Comparison of ENCODE assay signal across 10 cellular contexts in genomic region chr19:56839665-56840451, GRCh38. TPM values are rescaled to one million over a fixed set of nuclear protein-coding genes. Genes with fewer than 3 reads are reported as not detected.
DNase-seq lines count a peak whose midpoint lies in the region; ATAC-seq, FAIRE-seq and TF ChIP-seq lines count a peak whose summit lies in the region.
"Had no signal": no experiment of that assay in that cellular context is flagged by ENCODE, and none has a peak within 500 bp of the region (broad histone marks: within the 10 kb centered on the region; RNA-seq: fewer than 3 reads in every experiment).

No MANE protein-coding gene starts in this region.

- H3K9me3 ChIP-seq in mucosa of descending colon (peaks cover 79% of the 10 kb centered on the region), smooth muscle cell (replicated peaks; ENCODE audit: low read depth) (no peaks in the 10 kb centered on the region)

- H3K36me3 Mint-ChIP-seq in natural killer cell = peaks cover 28% of the 10 kb centered on the region
- H3K36me3 Mint-ChIP-seq in natural killer cell treated with Interleukin-12 subunit alpha and Interleukin-12 subunit beta and Interleukin-15 and Interleukin-18, amount 100 ng/mL, for 72 hours = peaks cover 26% of the 10 kb centered on the region

- H3K9ac ChIP-seq in smooth muscle cell (ENCODE audit: low read depth) = no peak overlapping the region

- 97% methylated on average over 45 of the region's 48 CpGs for WGBS in smooth muscle cell (ENCODE audit: low lambda C conversion rate)

- no peak overlapping the region for H3K4me2 ChIP-seq in smooth muscle cell

- TF ChIP-seq CTCF in natural killer cell (IDR thresholded peaks at IDR 0.05) (no peak), epithelial cell of proximal tubule (conservative IDR thresholded peaks at IDR 0.05; ENCODE audit: low read depth, low read length) (no peak), mucosa of descending colon (IDR thresholded peaks at IDR 0.05) (no peak), smooth muscle cell (IDR thresholded peaks at IDR 0.05; ENCODE audit: borderline replicate concordance, insufficient read depth, poor library complexity, severe bottlenecking) (no peak)

- peak overlapping the region; percentile 44 for H3K4me3 ChIP-seq in epithelial cell of proximal tubule (ENCODE audit: low read depth, low read length)
- no peak overlapping the region for H3K4me3 ChIP-seq in mucosa of descending colon
- no peak overlapping the region for H3K4me3 ChIP-seq in smooth muscle cell

- no peaks in the 10 kb centered on the region for H3K79me2 ChIP-seq in smooth muscle cell (ENCODE audit: low read depth)

- peak in 2 of 3 donors; percentile 29 to 49 for ATAC-seq in natural killer cell
- no peak for ATAC-seq in natural killer cell treated with Interleukin-12 subunit alpha and Interleukin-12 subunit beta and Interleukin-15 and Interleukin-18, amount 100 ng/mL, for 72 hours
- ATAC-seq in mucosa of descending colon = peak; percentile 57
- no peak for ATAC-seq in GM19397 (IDR thresholded peaks at IDR 0.05; ENCODE audit: unreplicated experiment)
- ATAC-seq: Panc1 had no signal

- H3K27ac Mint-ChIP-seq in natural killer cell = no peak overlapping the region
- no peak overlapping the region for H3K27ac Mint-ChIP-seq in natural killer cell treated with Interleukin-12 subunit alpha and Interleukin-12 subunit beta and Interleukin-15 and Interleukin-18, amount 100 ng/mL, for 72 hours

- no peaks in the 10 kb centered on the region for H3K27me3 ChIP-seq in smooth muscle cell (ENCODE audit: low read depth)

- FAIRE-seq in urothelium cell line (lab: Jason Lieb, UNC) = no peak
- FAIRE-seq: H54 had no signal

- H3K27ac ChIP-seq in smooth muscle cell (ENCODE audit: low read depth) = no peak overlapping the region

- H3K4me1 ChIP-seq in mucosa of descending colon (ENCODE audit: low read depth) = no peaks in the 10 kb centered on the region
- H3K4me1 ChIP-seq in smooth muscle cell (ENCODE audit: low read depth) = no peaks in the 10 kb centered on the region

- peaks cover 6 to 9% of the 10 kb centered on the region in 2 donors for H3K4me1 Mint-ChIP-seq in natural killer cell
- H3K4me1 Mint-ChIP-seq in natural killer cell treated with Interleukin-12 subunit alpha and Interleukin-12 subunit beta and Interleukin-15 and Interleukin-18, amount 100 ng/mL, for 72 hours (ENCODE audit: low read depth in 2 of 2) = peaks cover 0 to 5% of the 10 kb centered on the region in 2 donors

- DNase-seq in natural killer cell = no peak
- DNase-seq in natural killer cell treated with Interleukin-12 subunit alpha and Interleukin-12 subunit beta and Interleukin-15 and Interleukin-18, amount 100 ng/mL, for 72 hours (ENCODE audit: low spot score) = no peak
- DNase-seq in epithelial cell of proximal tubule (ENCODE audit: low read depth) = no peak
- peak; percentile 59 to 84 (median 61) for DNase-seq in mucosa of descending colon
- DNase-seq in urothelium cell line (ENCODE audit: low spot score) = peak; percentile 87
- no peak for DNase-seq in MV-4-11 (lab: John Stamatoyannopoulos, UW)
- DNase-seq in smooth muscle cell (lab: John Stamatoyannopoulos, UW; ENCODE audit: unreplicated experiment) = no peak

- H3F3A ChIP-seq in smooth muscle cell (ENCODE audit: low read depth) = no peaks in the 10 kb centered on the region

- peaks cover 14 to 15% of the 10 kb centered on the region in 2 donors for H3K9me3 Mint-ChIP-seq in natural killer cell
- H3K9me3 Mint-ChIP-seq in natural killer cell treated with Interleukin-12 subunit alpha and Interleukin-12 subunit beta and Interleukin-15 and Interleukin-18, amount 100 ng/mL, for 72 hours = peaks cover 15% of the 10 kb centered on the region

- intact Hi-C loops in natural killer cell (cut with micrococcal nuclease) = no loop called here
- intact Hi-C loops in mucosa of descending colon (cut with DNase I, micrococcal nuclease) = no loop called here

- no peak overlapping the region for H2AFZ ChIP-seq in smooth muscle cell (ENCODE audit: low read depth)

- H3K4me3 Mint-ChIP-seq in natural killer cell = peak overlapping the region; percentile 21
- no peak overlapping the region for H3K4me3 Mint-ChIP-seq in natural killer cell treated with Interleukin-12 subunit alpha and Interleukin-12 subunit beta and Interleukin-15 and Interleukin-18, amount 100 ng/mL, for 72 hours

- no peaks in the 10 kb centered on the region for H3K36me3 ChIP-seq in mucosa of descending colon (ENCODE audit: low read depth)
- H3K36me3 ChIP-seq in smooth muscle cell (ENCODE audit: low read depth) = no peaks in the 10 kb centered on the region

- no peaks in the 10 kb centered on the region for H4K20me1 ChIP-seq in smooth muscle cell (ENCODE audit: low read depth)

- peaks cover 0 to 4% of the 10 kb centered on the region in 2 donors for H3K27me3 Mint-ChIP-seq in natural killer cell (ENCODE audit: low read depth in 2 of 2)
- peaks cover 0 to 4% of the 10 kb centered on the region in 2 donors for H3K27me3 Mint-ChIP-seq in natural killer cell treated with Interleukin-12 subunit alpha and Interleukin-12 subunit beta and Interleukin-15 and Interleukin-18, amount 100 ng/mL, for 72 hours

RNA-seq across cellular contexts. Expression of gene PEG3, which starts 0.7 kb away (rescaled TPM):
- total RNA-seq in natural killer cell (not detected), epithelial cell of proximal tubule (2.8 and 9.5 TPM in 2 replicates), mucosa of descending colon (10 to 100 TPM in 1 of 3 donors, 1 to 10 TPM in 2; 2.3 to 27.2 (median 2.5) TPM), smooth muscle cell (0.54 TPM in 1 of 2 replicates, not detected in the other)
- total RNA-seq in natural killer cell treated with Interleukin-12 subunit alpha and Interleukin-12 subunit beta and Interleukin-15 and Interleukin-18, amount 100 ng/mL, for 72 hours = not detected
- not detected in 2 replicates for polyA plus RNA-seq in smooth muscle cell

RNA-seq across cellular contexts. Expression of gene ZIM2, which starts 0.7 kb away (rescaled TPM):
- not detected for total RNA-seq in natural killer cell
- not detected for total RNA-seq in natural killer cell treated with Interleukin-12 subunit alpha and Interleukin-12 subunit beta and Interleukin-15 and Interleukin-18, amount 100 ng/mL, for 72 hours
- not detected in 2 replicates for total RNA-seq in epithelial cell of proximal tubule
- total RNA-seq in mucosa of descending colon = under 1 TPM in 2 of 3 donors, not detected in 1; 0.29 to 0.66 TPM
- total RNA-seq in smooth muscle cell = not detected in 2 replicates
- not detected in 2 replicates for polyA plus RNA-seq in smooth muscle cell

Comparison
In these comparisons a context has a peak if more than half of its experiments do, and no peak if none do; other contexts are left out.
1. ATAC-seq: peak in natural killer cell (2 of 3) and mucosa of descending colon (single experiment); none in natural killer cell treated with Interleukin-12 subunit alpha and Interleukin-12 subunit beta and Interleukin-15 and Interleukin-18, amount 100 ng/mL, for 72 hours (0 of 2) and GM19397 (single experiment).
2. DNase-seq: peak in mucosa of descending colon (3 of 3) and urothelium cell line (single experiment); none in natural killer cell (single experiment), natural killer cell treated with Interleukin-12 subunit alpha and Interleukin-12 subunit beta and Interleukin-15 and Interleukin-18, amount 100 ng/mL, for 72 hours (single experiment), epithelial cell of proximal tubule (single experiment), MV-4-11 (single experiment) and smooth muscle cell (single experiment).